ENCODE assay signal across 2 cellular contexts in the genomic region with DNA sequence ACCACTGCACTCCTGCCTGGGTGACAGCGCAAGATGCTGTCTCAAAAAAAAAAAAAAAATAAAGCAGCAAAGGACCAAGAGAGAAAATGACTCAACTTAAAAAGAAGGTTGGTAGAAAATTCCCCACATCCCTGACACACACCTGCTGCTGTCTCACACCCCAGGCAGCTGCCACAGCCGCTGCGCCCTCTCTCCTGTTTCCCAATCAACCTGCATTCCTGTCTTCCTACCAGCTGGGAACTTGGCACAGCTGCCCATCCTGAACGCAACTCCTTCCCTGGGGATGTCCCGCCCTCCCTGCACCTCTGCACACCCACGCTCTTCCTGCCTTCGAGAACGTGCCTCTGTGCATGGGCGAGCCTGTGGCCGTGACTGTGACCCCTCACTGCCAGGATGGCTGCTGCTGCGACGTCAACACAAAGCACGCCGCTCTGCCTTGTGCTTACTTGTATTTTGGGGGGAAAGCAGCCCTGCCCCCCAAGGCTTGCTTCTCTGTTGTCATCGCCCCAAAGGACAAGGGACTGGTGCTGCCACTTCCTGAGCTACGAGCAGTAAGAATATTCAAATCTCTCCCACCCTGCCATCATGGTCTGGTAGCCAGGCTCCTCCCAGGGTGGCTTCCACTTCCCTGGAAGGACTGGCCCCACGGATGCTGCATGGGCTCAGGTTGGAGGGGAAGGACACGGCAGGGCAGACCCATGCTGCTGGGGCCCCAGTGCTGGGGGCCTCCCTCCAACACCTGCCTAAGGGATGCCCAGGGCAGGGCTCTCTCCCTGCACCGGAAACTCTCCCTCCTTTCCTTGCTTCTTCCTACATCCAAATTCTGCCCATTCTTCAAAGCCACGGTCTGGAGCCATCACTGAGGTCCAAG.
TF ChIP-seq lines count a peak whose summit lies in the region.

No MANE protein-coding gene starts in this region.

TF ChIP-seq in SK-N-SH, 30 proteins besides CTCF, POLR2A, EP300 and RAD21:
- TF ChIP-seq, protein P1, sequence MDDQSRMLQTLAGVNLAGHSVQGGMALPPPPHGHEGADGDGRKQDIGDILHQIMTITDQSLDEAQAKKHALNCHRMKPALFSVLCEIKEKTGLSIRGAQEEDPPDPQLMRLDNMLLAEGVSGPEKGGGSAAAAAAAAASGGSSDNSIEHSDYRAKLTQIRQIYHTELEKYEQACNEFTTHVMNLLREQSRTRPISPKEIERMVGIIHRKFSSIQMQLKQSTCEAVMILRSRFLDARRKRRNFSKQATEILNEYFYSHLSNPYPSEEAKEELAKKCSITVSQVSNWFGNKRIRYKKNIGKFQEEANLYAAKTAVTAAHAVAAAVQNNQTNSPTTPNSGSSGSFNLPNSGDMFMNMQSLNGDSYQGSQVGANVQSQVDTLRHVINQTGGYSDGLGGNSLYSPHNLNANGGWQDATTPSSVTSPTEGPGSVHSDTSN (IDR thresholded peaks at IDR 0.05): no peak
- no peak for TF ChIP-seq ZBTB33 (IDR thresholded peaks at IDR 0.05; ENCODE audit: borderline replicate concordance, low read depth)
- TF ChIP-seq NFIC (IDR thresholded peaks at IDR 0.05; ENCODE audit: borderline replicate concordance): no peak
- no peak for TF ChIP-seq FOXM1 (IDR thresholded peaks at IDR 0.05; ENCODE audit: low read depth)
- TF ChIP-seq ELF1 (IDR thresholded peaks at IDR 0.05): no peak
- TF ChIP-seq, protein P2, sequence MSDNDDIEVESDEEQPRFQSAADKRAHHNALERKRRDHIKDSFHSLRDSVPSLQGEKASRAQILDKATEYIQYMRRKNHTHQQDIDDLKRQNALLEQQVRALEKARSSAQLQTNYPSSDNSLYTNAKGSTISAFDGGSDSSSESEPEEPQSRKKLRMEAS (IDR thresholded peaks at IDR 0.05; ENCODE audit: low read depth): no peak
- no peak for TF ChIP-seq SMC3 (IDR thresholded peaks at IDR 0.05; ENCODE audit: low read depth, low read length)
- no peak for TF ChIP-seq YY1 (IDR thresholded peaks at IDR 0.05; ENCODE audit: low read depth)
- TF ChIP-seq CHD2 (IDR thresholded peaks at IDR 0.05; ENCODE audit: low read length, partially characterized antibody): no peak
- TF ChIP-seq USF1 (IDR thresholded peaks at IDR 0.05; ENCODE audit: borderline replicate concordance, low read depth): no peak
- no peak for TF ChIP-seq NRF1 (IDR thresholded peaks at IDR 0.05; ENCODE audit: low read depth, low read length)

TF ChIP-seq in SK-N-SH treated with all-trans-retinoic acid at 6 μM for 48 hours, 23 proteins besides CTCF, POLR2A, EP300 and RAD21 (continued from another document):
- TF ChIP-seq BACH2 (CRISPR knock-in tag; IDR thresholded peaks at IDR 0.05; ENCODE audit: borderline replicate concordance) (no peak), RARB (CRISPR knock-in tag; IDR thresholded peaks at IDR 0.05) (no peak), ISL1 (CRISPR knock-in tag; IDR thresholded peaks at IDR 0.05) (no peak)
TF ChIP-seq in SK-N-SH treated with all-trans-retinoic acid at 6 μM for 48 hours: peak in this region for 0.
